In the genomic region with DNA sequence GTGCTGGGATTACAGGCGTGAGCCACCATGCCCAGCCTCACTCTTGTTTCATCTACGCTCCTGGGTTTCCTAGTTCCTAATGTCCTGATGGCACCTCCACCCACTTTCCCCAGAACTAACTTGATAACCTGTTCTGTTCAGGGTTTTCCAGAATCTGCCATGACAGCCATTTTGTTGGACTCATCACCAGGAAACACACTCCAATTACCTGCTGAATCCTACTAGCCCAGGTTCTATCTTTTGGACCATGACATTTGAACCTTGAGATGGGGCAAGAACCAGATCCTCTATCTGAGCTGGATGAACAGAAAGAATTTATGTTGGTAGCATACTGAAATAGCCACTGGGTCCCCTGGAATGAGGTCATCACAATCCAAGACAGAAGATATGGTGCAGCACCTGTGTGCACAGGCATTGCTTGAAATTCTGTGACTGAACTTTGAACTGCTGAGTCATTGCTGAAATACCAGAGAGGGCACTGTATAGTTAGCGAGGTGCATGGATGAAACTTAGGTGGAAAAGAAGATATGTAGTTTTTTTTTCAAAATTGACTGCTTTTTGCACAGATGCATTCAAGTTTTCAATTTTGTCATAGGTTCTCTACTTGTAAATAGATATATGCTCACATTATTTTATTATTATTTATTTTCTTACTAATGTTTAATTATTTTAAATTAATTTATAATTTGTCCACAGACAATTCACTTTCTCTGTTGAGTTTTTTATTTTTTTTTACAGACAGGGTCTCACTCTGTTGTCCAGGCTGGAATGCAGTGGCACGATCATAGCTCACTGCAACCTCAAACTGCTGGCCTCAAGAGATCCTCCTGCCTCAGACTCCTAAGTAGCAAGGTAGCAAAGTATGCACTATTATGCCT, we compare ENCODE assay signal across 13 cellular contexts. TPM values are rescaled to one million over a fixed set of nuclear protein-coding genes. Genes with fewer than 3 reads are reported as not detected.
A peak's percentile ranks its signal among the peaks of the same experiment; 100 is the strongest.
DNase-seq lines count a peak whose midpoint lies in the region; ATAC-seq, FAIRE-seq and TF ChIP-seq lines count a peak whose summit lies in the region.
"Had no signal": no experiment of that assay in that cellular context is flagged by ENCODE, and none has a peak within 500 bp of the region (broad histone marks: within the 10 kb centered on the region; RNA-seq: fewer than 3 reads in every experiment).

No MANE protein-coding gene starts in this region.

- intact Hi-C loops in body of pancreas (cut with DNase I) (no loop called here), esophagus squamous epithelium (cut with DNase I) (no loop called here)

- H3K27me3 ChIP-seq in body of pancreas = no peaks in the 10 kb centered on the region
- H3K27me3 ChIP-seq in esophagus squamous epithelium = no peaks in the 10 kb centered on the region
- H3K27me3 ChIP-seq: SJCRH30 had no signal

- TF ChIP-seq POLR2A in GM12892 (IDR thresholded peaks at IDR 0.05; ENCODE audit: low read depth, low read length) = no peak
- TF ChIP-seq POLR2A in body of pancreas (IDR thresholded peaks at IDR 0.05) = no peak
- no peak for TF ChIP-seq POLR2A in esophagus squamous epithelium (IDR thresholded peaks at IDR 0.05)

- H3K36me3 ChIP-seq in body of pancreas (replicated peaks in 1 of 2; ENCODE audit: insufficient read depth in 1 of 2, low read depth in 2 of 2) (no peaks in the 10 kb centered on the region), esophagus squamous epithelium (no peaks in the 10 kb centered on the region)
- H3K36me3 ChIP-seq: SJCRH30 had no signal

- H3K4me3 ChIP-seq in body of pancreas = no peak overlapping the region
- no peak overlapping the region for H3K4me3 ChIP-seq in esophagus squamous epithelium
- H3K4me3 ChIP-seq: SJCRH30 had no signal

- H3K9me3 ChIP-seq in body of pancreas (no peaks in the 10 kb centered on the region), esophagus squamous epithelium (no peaks in the 10 kb centered on the region)
- H3K9me3 ChIP-seq: SJCRH30 had no signal

- no peak for TF ChIP-seq CTCF in body of pancreas (IDR thresholded peaks at IDR 0.05)
- no peak for TF ChIP-seq CTCF in esophagus squamous epithelium (IDR thresholded peaks at IDR 0.05)

- peak; percentile 48 for ATAC-seq in GM21367 (IDR thresholded peaks at IDR 0.05; ENCODE audit: unreplicated experiment)
- peak; percentile 66 for ATAC-seq in HG03108 (IDR thresholded peaks at IDR 0.05; ENCODE audit: unreplicated experiment)
- peak; percentile 92 for ATAC-seq in body of pancreas
- no peak for ATAC-seq in SK-N-SH treated with all-trans-retinoic acid at 6 μM for 48 hours
- ATAC-seq: activated CD8-positive, alpha-beta memory T cell treated with anti-CD3 and anti-CD28 coated beads, Interleukin-2, amount 10 ng/mL, durations not matched to agents 7 days and 5 days had no signal

- whole genome bisulfite sequencing in body of pancreas, 2 donors = 53 to 68% methylated on average over 4 of the region's 4 CpGs
- WGBS in esophagus squamous epithelium, 2 donors = 64 to 86% methylated on average over 4 of the region's 4 CpGs

- no peaks in the 10 kb centered on the region for H3K4me1 ChIP-seq in body of pancreas
- H3K4me1 ChIP-seq in esophagus squamous epithelium = no peaks in the 10 kb centered on the region

- peak; percentile 23 for DNase-seq in GM12892 (ENCODE audit: insufficient read length)
- peak; percentile 16 to 45 (median 24) for DNase-seq in body of pancreas
- DNase-seq in esophagus squamous epithelium (lab: John Stamatoyannopoulos, UW) = no peak
- no peak for DNase-seq in SKM-1 treated with dmso at 0.1 percent for 144 hours (lab: John Stamatoyannopoulos, UW; ENCODE audit: unreplicated experiment)
- DNase-seq in 8988T = no peak
- DNase-seq: activated CD8-positive, alpha-beta memory T cell treated with anti-CD3 and anti-CD28 coated beads, Interleukin-2, amount 10 ng/mL, durations not matched to agents 7 days and 5 days; C1 segment of cervical spinal cord; naive B cell; NCI-H146; SJCRH30 had no signal

- FAIRE-seq in GM12892 (lab: Jason Lieb, UNC) = peak; percentile 68

- H3K27ac ChIP-seq in body of pancreas = no peak overlapping the region
- H3K27ac ChIP-seq in esophagus squamous epithelium = no peak overlapping the region
- H3K27ac ChIP-seq: SJCRH30 had no signal

TF ChIP-seq in SK-N-SH treated with all-trans-retinoic acid at 6 μM for 48 hours, 23 proteins besides CTCF, POLR2A, EP300 and RAD21:
- TF ChIP-seq ZNF8 (CRISPR knock-in tag; IDR thresholded peaks at IDR 0.05) (no peak), ZNF565 (CRISPR knock-in tag; conservative IDR thresholded peaks at IDR 0.05; ENCODE audit: low read depth) (no peak), GLIS3 (CRISPR knock-in tag; IDR thresholded peaks at IDR 0.05) (no peak), TOX (CRISPR knock-in tag; IDR thresholded peaks at IDR 0.05; ENCODE audit: borderline replicate concordance) (no peak), TCF4 (CRISPR knock-in tag; IDR thresholded peaks at IDR 0.05; ENCODE audit: borderline replicate concordance) (no peak), ARNTL (CRISPR knock-in tag; IDR thresholded peaks at IDR 0.05; ENCODE audit: borderline replicate concordance, low read depth) (no peak), ESRRG (CRISPR knock-in tag; IDR thresholded peaks at IDR 0.05) (no peak), ZFP30 (CRISPR knock-in tag; IDR thresholded peaks at IDR 0.05) (no peak)
- TF ChIP-seq, protein P1, sequence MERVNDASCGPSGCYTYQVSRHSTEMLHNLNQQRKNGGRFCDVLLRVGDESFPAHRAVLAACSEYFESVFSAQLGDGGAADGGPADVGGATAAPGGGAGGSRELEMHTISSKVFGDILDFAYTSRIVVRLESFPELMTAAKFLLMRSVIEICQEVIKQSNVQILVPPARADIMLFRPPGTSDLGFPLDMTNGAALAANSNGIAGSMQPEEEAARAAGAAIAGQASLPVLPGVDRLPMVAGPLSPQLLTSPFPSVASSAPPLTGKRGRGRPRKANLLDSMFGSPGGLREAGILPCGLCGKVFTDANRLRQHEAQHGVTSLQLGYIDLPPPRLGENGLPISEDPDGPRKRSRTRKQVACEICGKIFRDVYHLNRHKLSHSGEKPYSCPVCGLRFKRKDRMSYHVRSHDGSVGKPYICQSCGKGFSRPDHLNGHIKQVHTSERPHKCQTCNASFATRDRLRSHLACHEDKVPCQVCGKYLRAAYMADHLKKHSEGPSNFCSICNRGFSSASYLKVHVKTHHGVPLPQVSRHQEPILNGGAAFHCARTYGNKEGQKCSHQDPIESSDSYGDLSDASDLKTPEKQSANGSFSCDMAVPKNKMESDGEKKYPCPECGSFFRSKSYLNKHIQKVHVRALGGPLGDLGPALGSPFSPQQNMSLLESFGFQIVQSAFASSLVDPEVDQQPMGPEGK (CRISPR knock-in tag; IDR thresholded peaks at IDR 0.05; ENCODE audit: borderline replicate concordance) = no peak
- TF ChIP-seq, protein P2, sequence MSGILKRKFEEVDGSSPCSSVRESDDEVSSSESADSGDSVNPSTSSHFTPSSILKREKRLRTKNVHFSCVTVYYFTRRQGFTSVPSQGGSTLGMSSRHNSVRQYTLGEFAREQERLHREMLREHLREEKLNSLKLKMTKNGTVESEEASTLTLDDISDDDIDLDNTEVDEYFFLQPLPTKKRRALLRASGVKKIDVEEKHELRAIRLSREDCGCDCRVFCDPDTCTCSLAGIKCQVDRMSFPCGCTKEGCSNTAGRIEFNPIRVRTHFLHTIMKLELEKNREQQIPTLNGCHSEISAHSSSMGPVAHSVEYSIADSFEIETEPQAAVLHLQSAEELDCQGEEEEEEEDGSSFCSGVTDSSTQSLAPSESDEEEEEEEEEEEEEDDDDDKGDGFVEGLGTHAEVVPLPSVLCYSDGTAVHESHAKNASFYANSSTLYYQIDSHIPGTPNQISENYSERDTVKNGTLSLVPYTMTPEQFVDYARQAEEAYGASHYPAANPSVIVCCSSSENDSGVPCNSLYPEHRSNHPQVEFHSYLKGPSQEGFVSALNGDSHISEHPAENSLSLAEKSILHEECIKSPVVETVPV (CRISPR knock-in tag; IDR thresholded peaks at IDR 0.05) = no peak
- TF ChIP-seq, protein P3, sequence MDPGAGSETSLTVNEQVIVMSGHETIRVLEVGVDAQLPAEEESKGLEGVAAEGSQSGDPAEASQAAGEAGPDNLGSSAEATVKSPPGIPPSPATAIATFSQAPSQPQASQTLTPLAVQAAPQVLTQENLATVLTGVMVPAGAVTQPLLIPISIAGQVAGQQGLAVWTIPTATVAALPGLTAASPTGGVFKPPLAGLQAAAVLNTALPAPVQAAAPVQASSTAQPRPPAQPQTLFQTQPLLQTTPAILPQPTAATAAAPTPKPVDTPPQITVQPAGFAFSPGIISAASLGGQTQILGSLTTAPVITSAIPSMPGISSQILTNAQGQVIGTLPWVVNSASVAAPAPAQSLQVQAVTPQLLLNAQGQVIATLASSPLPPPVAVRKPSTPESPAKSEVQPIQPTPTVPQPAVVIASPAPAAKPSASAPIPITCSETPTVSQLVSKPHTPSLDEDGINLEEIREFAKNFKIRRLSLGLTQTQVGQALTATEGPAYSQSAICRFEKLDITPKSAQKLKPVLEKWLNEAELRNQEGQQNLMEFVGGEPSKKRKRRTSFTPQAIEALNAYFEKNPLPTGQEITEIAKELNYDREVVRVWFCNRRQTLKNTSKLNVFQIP (CRISPR knock-in tag; IDR thresholded peaks at IDR 0.05; ENCODE audit: borderline replicate concordance, low read depth) = no peak
- TF ChIP-seq, protein P4, sequence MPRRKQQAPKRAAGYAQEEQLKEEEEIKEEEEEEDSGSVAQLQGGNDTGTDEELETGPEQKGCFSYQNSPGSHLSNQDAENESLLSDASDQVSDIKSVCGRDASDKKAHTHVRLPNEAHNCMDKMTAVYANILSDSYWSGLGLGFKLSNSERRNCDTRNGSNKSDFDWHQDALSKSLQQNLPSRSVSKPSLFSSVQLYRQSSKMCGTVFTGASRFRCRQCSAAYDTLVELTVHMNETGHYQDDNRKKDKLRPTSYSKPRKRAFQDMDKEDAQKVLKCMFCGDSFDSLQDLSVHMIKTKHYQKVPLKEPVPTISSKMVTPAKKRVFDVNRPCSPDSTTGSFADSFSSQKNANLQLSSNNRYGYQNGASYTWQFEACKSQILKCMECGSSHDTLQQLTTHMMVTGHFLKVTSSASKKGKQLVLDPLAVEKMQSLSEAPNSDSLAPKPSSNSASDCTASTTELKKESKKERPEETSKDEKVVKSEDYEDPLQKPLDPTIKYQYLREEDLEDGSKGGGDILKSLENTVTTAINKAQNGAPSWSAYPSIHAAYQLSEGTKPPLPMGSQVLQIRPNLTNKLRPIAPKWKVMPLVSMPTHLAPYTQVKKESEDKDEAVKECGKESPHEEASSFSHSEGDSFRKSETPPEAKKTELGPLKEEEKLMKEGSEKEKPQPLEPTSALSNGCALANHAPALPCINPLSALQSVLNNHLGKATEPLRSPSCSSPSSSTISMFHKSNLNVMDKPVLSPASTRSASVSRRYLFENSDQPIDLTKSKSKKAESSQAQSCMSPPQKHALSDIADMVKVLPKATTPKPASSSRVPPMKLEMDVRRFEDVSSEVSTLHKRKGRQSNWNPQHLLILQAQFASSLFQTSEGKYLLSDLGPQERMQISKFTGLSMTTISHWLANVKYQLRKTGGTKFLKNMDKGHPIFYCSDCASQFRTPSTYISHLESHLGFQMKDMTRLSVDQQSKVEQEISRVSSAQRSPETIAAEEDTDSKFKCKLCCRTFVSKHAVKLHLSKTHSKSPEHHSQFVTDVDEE (CRISPR knock-in tag; IDR thresholded peaks at IDR 0.05) = no peak

RNA-seq across cellular contexts. Expression of a gene that starts 42.8 kb away (rescaled TPM):
- polyA plus RNA-seq in GM12892 (2012; ENCODE audit: missing spikeins) = 9.7 TPM
- total RNA-seq in body of pancreas (10 to 100 TPM in 1 of 2 donors, 1 to 10 TPM in 1; 8.0 to 11.5 TPM), esophagus squamous epithelium (10 to 100 TPM in 1 of 4 donors, 1 to 10 TPM in 3; 7.7 to 20.0 (median 8.7) TPM)

Comparison
In these comparisons a context has a peak if more than half of its experiments do, and no peak if none do; other contexts are left out.
1. DNase-seq: peak in GM12892 (single experiment) and body of pancreas (4 of 4); none in esophagus squamous epithelium (single experiment), SKM-1 treated with dmso at 0.1 percent for 144 hours (single experiment) and 8988T (single experiment).